Comparison of ENCODE assay signal across 7 cellular contexts in the genomic region with DNA sequence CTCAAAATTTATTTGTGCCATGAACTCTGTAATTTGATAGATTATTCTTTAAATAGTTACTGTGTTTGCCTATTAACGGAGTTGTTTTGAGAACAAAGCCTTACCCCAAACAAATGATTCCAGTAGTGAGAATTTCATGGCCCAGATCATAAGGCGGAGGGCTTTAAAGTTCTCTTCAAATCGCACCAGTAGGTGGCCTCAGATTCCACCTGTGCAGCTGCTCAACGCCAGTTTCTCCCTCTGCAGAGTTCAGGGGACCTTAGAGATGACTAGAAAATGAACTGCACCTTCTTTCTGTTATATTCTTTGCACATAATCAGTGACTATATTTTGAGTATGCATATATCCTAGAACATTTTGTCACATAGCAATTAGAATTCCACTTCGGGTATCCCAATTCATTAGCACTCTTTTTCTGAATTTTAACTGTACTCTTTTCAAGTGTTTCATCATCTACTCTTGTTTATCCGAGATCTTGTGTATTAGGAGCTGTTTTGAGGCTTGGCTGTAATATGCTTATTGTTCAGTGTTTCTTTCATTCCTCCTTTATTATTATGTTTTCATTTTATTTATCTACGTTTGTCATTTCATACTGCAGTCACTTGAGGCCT.
DNase-seq lines count a peak whose midpoint lies in the region; ATAC-seq, FAIRE-seq and TF ChIP-seq lines count a peak whose summit lies in the region.

No MANE protein-coding gene starts in this region.

- TF ChIP-seq POLR2A in transverse colon (IDR thresholded peaks at IDR 0.05) (no peak), uterus (IDR thresholded peaks at IDR 0.05) (no peak)

- H3K4me1 ChIP-seq in transverse colon: no peaks in the 10 kb centered on the region
- H3K4me1 ChIP-seq in uterus: no peaks in the 10 kb centered on the region

- H3K9me3 ChIP-seq in transverse colon: no peaks in the 10 kb centered on the region
- H3K9me3 ChIP-seq in uterus: no peaks in the 10 kb centered on the region

- 51 to 65% methylated on average over 5 to 7 of the region's 7 CpGs for WGBS in transverse colon (ENCODE audit: low coverage in 1 of 2), 2 donors

- ATAC-seq in HG02588 (IDR thresholded peaks at IDR 0.05; ENCODE audit: unreplicated experiment): no peak

- TF ChIP-seq CTCF in foreskin fibroblast (IDR thresholded peaks at IDR 0.05; ENCODE audit: low read depth, low read length): peak; percentile 52
- peak; percentile 17 to 44 (median 29) for TF ChIP-seq CTCF in transverse colon (IDR thresholded peaks at IDR 0.05)
- peak in 1 of 4 experiments; percentile 24 for TF ChIP-seq CTCF in uterus (IDR thresholded peaks at IDR 0.05)

- no peaks in the 10 kb centered on the region for H3K36me3 ChIP-seq in transverse colon
- H3K36me3 ChIP-seq in uterus: no peaks in the 10 kb centered on the region

- intact Hi-C loops in transverse colon (cut with DNase I; ENCODE audit: low total_unique reads): no loop called here
- intact Hi-C loops in uterus (cut with DNase I; ENCODE audit: low total_unique reads): no loop called here

- H3K27ac ChIP-seq in transverse colon (no peak overlapping the region), uterus (no peak overlapping the region)

- peak; percentile 20 for DNase-seq in HTR-8/SVneo (ENCODE audit: insufficient read length, low spot score)
- DNase-seq in SHP77 (lab: John Stamatoyannopoulos, UW): peak; percentile 13 to 69
- DNase-seq in foreskin fibroblast: peak; percentile 18 to 60
- DNase-seq in transverse colon: peak; percentile 14
- DNase-seq in uterus: no peak

- peak; percentile 95 for FAIRE-seq in G401.6 (lab: Jason Lieb, UNC)
- FAIRE-seq in HTR-8/SVneo (lab: Jason Lieb, UNC): no peak

- in situ Hi-C loops in transverse colon (cut with MboI; ENCODE audit: low pct_ligation_motif_present in 1 of 4, low pct_unique_long_range_greater_than_20kb in 1 of 4, low sequenced_read_pairs in 3 of 4): loop anchor here in 3 of 4 donors (25.0 kb wide), 2 partner anchors 227 to 252 kb away; a partner anchor contains a TSS

- H3K4me3 ChIP-seq in foreskin fibroblast (ENCODE audit: low read depth in 1 of 2, low read length in 2 of 2) (no peak overlapping the region), transverse colon (no peak overlapping the region), uterus (no peak overlapping the region)

- H3K27me3 ChIP-seq in transverse colon: no peaks in the 10 kb centered on the region
- H3K27me3 ChIP-seq in uterus: no peaks in the 10 kb centered on the region

- TF ChIP-seq EP300 in transverse colon (IDR thresholded peaks at IDR 0.05; ENCODE audit: low read depth): no peak

Comparison
In these comparisons a context has a peak if more than half of its experiments do, and no peak if none do; other contexts are left out.
1. DNase-seq: peak in HTR-8/SVneo (single experiment), SHP77 (2 of 2), foreskin fibroblast (2 of 2) and transverse colon (single experiment); none in uterus (0 of 2).